In the genomic region with DNA sequence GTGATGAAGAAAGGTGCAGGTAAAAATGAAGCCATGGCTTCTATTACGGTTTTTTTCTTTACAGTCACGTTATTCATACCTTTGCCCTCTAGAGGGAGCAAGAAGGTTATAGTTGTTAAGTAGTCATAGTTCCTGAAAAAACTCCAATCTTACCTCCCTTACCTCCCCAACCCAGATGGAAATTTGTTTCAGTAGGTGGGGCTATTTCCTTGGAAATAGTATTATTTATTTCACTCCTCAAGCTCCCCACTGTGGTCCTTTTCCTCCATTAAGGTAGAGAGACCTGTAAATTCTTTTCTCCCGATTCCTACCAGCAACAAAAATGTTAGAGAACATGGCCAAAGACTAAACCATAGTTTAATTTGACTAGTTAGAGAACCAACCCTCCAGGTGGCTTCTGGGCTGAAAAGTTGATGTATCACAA, we compare ENCODE assay signal across 8 cellular contexts. TPM values are rescaled to one million over a fixed set of nuclear protein-coding genes. Genes with fewer than 3 reads are reported as not detected.
DNase-seq lines count a peak whose midpoint lies in the region; ATAC-seq and TF ChIP-seq lines count a peak whose summit lies in the region.

No MANE protein-coding gene starts in this region.

- peak in 1 of 2 experiments; percentile 73 for DNase-seq in Caco-2
- DNase-seq in HL-60 (ENCODE audit: low read depth in 1 of 2, low spot score in 1 of 2), result peak in 1 of 2 experiments; percentile 22
- peak; percentile 93 to 98 for DNase-seq in NCI-H524 (lab: John Stamatoyannopoulos, UW)
- peak; percentile 73 for DNase-seq in brain microvascular endothelial cell
- DNase-seq in iPS-NIHi7 (ENCODE audit: extremely low spot score), result peak; percentile 78
- peak; percentile 79 for DNase-seq in stromal cell of bone marrow (ENCODE audit: low read depth)

- POLR2A ChIA-PET in Caco-2 (lab: Charles Lee), result interaction anchor here (0.5 kb wide), 1 partner anchor 292 kb away, joined by 3 read pairs; no protein-coding TSS in a partner anchor

- ATAC-seq in HG03095 (IDR thresholded peaks at IDR 0.05; ENCODE audit: unreplicated experiment) (no peak), HG03139 (IDR thresholded peaks at IDR 0.05; ENCODE audit: unreplicated experiment) (no peak)

- H3K36me3 ChIP-seq in Caco-2 (ENCODE audit: control insufficient read depth, insufficient read depth, low read length), result no peaks in the 10 kb centered on the region
- H3K36me3 ChIP-seq in brain microvascular endothelial cell (replicated peaks), result no peaks in the 10 kb centered on the region

- in situ Hi-C loops in brain microvascular endothelial cell (cut with HindIII; ENCODE audit: low pct_ligation_motif_present, low sequenced_read_pairs), result no loop called here

- no peak overlapping the region for H3K27ac Mint-ChIP-seq in Caco-2 (ENCODE audit: unreplicated experiment)

- intact Hi-C loops in Caco-2 (cut with micrococcal nuclease; ENCODE audit: unreplicated experiment), result loop anchor here (1.0 to 10.0 kb wide), 7 partner anchors 241 to 696 kb away; no protein-coding TSS in a partner anchor

- no peaks in the 10 kb centered on the region for H3K4me1 ChIP-seq in Caco-2

- no peaks in the 10 kb centered on the region for H3K36me3 Mint-ChIP-seq in Caco-2 (ENCODE audit: insufficient read depth, unreplicated experiment)

- CTCF ChIA-PET in Caco-2 (lab: Charles Lee), result interaction anchor here (0.6 to 2.3 kb wide), 13 partner anchors 12 to 498 kb away, joined by 3 to 24 read pairs (median 4); partner anchors contain the start of gene FRMD6

- H3K4me3 ChIP-seq in Caco-2 (ENCODE audit: low read depth, low read length) (no peak overlapping the region), HL-60 (replicated peaks; ENCODE audit: insufficient read depth, low read length) (no peak overlapping the region), brain microvascular endothelial cell (ENCODE audit: low read depth, low read length) (no peak overlapping the region)

- H3K27ac ChIP-seq in HL-60 (replicated peaks) (no peak overlapping the region), brain microvascular endothelial cell (peak overlapping the region; percentile 60)

- H3K9me3 ChIP-seq in Caco-2, result no peaks in the 10 kb centered on the region

- H3K9me3 Mint-ChIP-seq in Caco-2 (ENCODE audit: unreplicated experiment), result no peaks in the 10 kb centered on the region

- TF ChIP-seq CTCF in Caco-2 (IDR thresholded peaks at IDR 0.05; ENCODE audit: insufficient read depth in 1 of 2, low read depth in 1 of 2, low read length in 1 of 2, severe bottlenecking in 1 of 2, unreplicated experiment in 1 of 2) (peak; percentile 69 to 82), HL-60 (IDR thresholded peaks at IDR 0.05; ENCODE audit: insufficient read depth, low read length) (peak; percentile 31), brain microvascular endothelial cell (IDR thresholded peaks at IDR 0.05; ENCODE audit: low read depth, low read length, missing control alignments) (peak; percentile 56)

- no peaks in the 10 kb centered on the region for H3K27me3 Mint-ChIP-seq in Caco-2 (ENCODE audit: insufficient read depth, unreplicated experiment)

- H3K27me3 ChIP-seq in Caco-2 (replicated peaks; ENCODE audit: control insufficient read depth, insufficient read depth, low read length) (no peaks in the 10 kb centered on the region), HL-60 (ENCODE audit: insufficient read depth, poor library complexity, severe bottlenecking) (no peaks in the 10 kb centered on the region), brain microvascular endothelial cell (replicated peaks) (no peaks in the 10 kb centered on the region)

- no TSS peak for BruUV-seq in Caco-2 (replicated peaks; lab: Mats Ljungman, UMichigan)

- H3K4me1 Mint-ChIP-seq in Caco-2 (ENCODE audit: low read depth, unreplicated experiment), result no peaks in the 10 kb centered on the region

- no peak overlapping the region for H3K4me3 Mint-ChIP-seq in Caco-2 (ENCODE audit: unreplicated experiment)

RNA-seq across cellular contexts. Expression of gene TMX1, which starts 43.4 kb away (rescaled TPM):
- total RNA-seq in Caco-2 (2022), result 40.6 and 44.7 TPM in 2 replicates
